1 cellular context compared by ENCODE assay signal in genomic region chr6:41768545-41769308, GRCh38.
A peak's percentile ranks its signal among the peaks of the same experiment; 100 is the strongest.
TF ChIP-seq lines count a peak whose summit lies in the region.

No MANE protein-coding gene starts in this region.

TF ChIP-seq in HepG2, 621 proteins besides CTCF, POLR2A, EP300 and RAD21 (continued from another document and continues in another):
- TF ChIP-seq AKNA (CRISPR knock-in tag; IDR thresholded peaks at IDR 0.05; ENCODE audit: borderline replicate concordance) (no peak), TEF (CRISPR knock-in tag; IDR thresholded peaks at IDR 0.05) (no peak), ZGPAT (CRISPR knock-in tag; IDR thresholded peaks at IDR 0.05) (no peak), ZNF660 (CRISPR knock-in tag; IDR thresholded peaks at IDR 0.05; ENCODE audit: borderline replicate concordance, low read depth) (no peak), ZBTB2 (CRISPR knock-in tag; IDR thresholded peaks at IDR 0.05; ENCODE audit: low read depth) (no peak), ZSCAN25 (CRISPR knock-in tag; IDR thresholded peaks at IDR 0.05) (no peak), ZMYM3 (CRISPR knock-in tag; IDR thresholded peaks at IDR 0.05) (peak; percentile 47; the same call in 1 of the 2 replicates), REPIN1 (CRISPR knock-in tag; IDR thresholded peaks at IDR 0.05; ENCODE audit: borderline replicate concordance, low read depth) (0 out of 2 replicates have a peak, but pooled peaks have one; percentile 33), TIGD3 (CRISPR knock-in tag; IDR thresholded peaks at IDR 0.05; ENCODE audit: borderline replicate concordance) (no peak), KDM6A (CRISPR knock-in tag; IDR thresholded peaks at IDR 0.05; ENCODE audit: low read depth) (no peak), ZNF230 (CRISPR knock-in tag; IDR thresholded peaks at IDR 0.05) (no peak), ZSCAN29 (CRISPR knock-in tag; conservative IDR thresholded peaks at IDR 0.05) (no peak), ZNF782 (CRISPR knock-in tag; IDR thresholded peaks at IDR 0.05; ENCODE audit: borderline replicate concordance) (no peak), ZNF574 (CRISPR knock-in tag; IDR thresholded peaks at IDR 0.05) (no peak; the same call in 1 of the 2 replicates), SMAD3 (CRISPR knock-in tag; IDR thresholded peaks at IDR 0.05) (no peak), ZNF225 (CRISPR knock-in tag; IDR thresholded peaks at IDR 0.05) (no peak), FOXO4 (CRISPR knock-in tag; conservative IDR thresholded peaks at IDR 0.05) (no peak), NBN (conservative IDR thresholded peaks at IDR 0.05) (no peak), HOXA7 (CRISPR knock-in tag; IDR thresholded peaks at IDR 0.05) (no peak), SOX6 (IDR thresholded peaks at IDR 0.05) (no peak), SOX6 (CRISPR knock-in tag; IDR thresholded peaks at IDR 0.05) (no peak; the same call in 1 of the 2 replicates), GABPA (IDR thresholded peaks at IDR 0.05; ENCODE audit: low read depth, low read length) (no peak), GABPA (CRISPR knock-in tag; IDR thresholded peaks at IDR 0.05; ENCODE audit: low read depth) (no peak), ZSCAN21 (CRISPR knock-in tag; IDR thresholded peaks at IDR 0.05; ENCODE audit: borderline replicate concordance) (no peak), ZNF652 (CRISPR knock-in tag; IDR thresholded peaks at IDR 0.05; ENCODE audit: borderline replicate concordance, low read depth) (no peak), ZNF10 (CRISPR knock-in tag; IDR thresholded peaks at IDR 0.05; ENCODE audit: borderline replicate concordance, low read depth) (no peak), ZNF644 (CRISPR knock-in tag; IDR thresholded peaks at IDR 0.05; ENCODE audit: low read depth) (no peak), GMEB2 (CRISPR knock-in tag; IDR thresholded peaks at IDR 0.05; ENCODE audit: low read depth) (no peak), CCAR2 (optimal IDR thresholded peaks at IDR 0.05; ENCODE audit: low read depth, low read length) (no peak), ZNF839 (CRISPR knock-in tag; IDR thresholded peaks at IDR 0.05; ENCODE audit: borderline replicate concordance) (no peak), ZBTB33 (CRISPR knock-in tag; IDR thresholded peaks at IDR 0.05) (peak; percentile 99), HNRNPUL1 (IDR thresholded peaks at IDR 0.05; ENCODE audit: low read depth, low read length) (no peak), ZNF441 (CRISPR knock-in tag; IDR thresholded peaks at IDR 0.05; ENCODE audit: borderline replicate concordance) (no peak), HNRNPK (IDR thresholded peaks at IDR 0.05; ENCODE audit: low read depth, low read length, poor library complexity, severe bottlenecking) (no peak), ATF6 (CRISPR knock-in tag; conservative IDR thresholded peaks at IDR 0.05) (no peak), ZNF563 (CRISPR knock-in tag; IDR thresholded peaks at IDR 0.05) (no peak; the same call in 1 of the 2 replicates), ZNF562 (CRISPR knock-in tag; IDR thresholded peaks at IDR 0.05; ENCODE audit: borderline replicate concordance) (no peak)
